In the genomic region with DNA sequence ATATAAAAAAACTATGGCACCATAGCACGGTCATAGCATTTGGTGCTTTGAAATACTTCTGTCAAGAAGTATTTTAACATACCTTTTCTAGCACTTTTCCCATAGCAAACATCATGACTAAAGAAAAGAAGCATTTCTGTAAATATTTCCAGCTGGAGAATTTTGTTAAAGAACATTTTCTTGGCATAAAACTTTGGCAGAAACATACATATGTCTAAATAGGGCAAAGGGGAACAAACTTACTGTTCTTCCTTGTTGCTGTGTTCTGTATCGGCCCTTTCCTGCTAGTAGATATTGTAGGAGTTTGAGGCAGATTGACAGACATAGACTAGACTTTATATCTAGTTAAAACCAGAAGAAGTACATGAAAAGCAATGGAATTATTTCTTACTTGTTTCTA, we compare ENCODE assay signal across 29 cellular contexts.
"Had no signal": no experiment of that assay in that cellular context is flagged by ENCODE, and none has a peak within 500 bp of the region (broad histone marks: within the 10 kb centered on the region; RNA-seq: fewer than 3 reads in every experiment).

No MANE protein-coding gene starts in this region.

- H3K36me3 ChIP-seq: breast epithelium, colonic mucosa, gastrocnemius medialis, left ventricle myocardium inferior, right lobe of liver, thoracic aorta had no signal

- FAIRE-seq: islet of Langerhans, small intestine, urothelium cell line had no signal

- H3K27ac ChIP-seq: breast epithelium, colonic mucosa, dorsolateral prefrontal cortex, gastrocnemius medialis, left ventricle myocardium inferior, right lobe of liver, thoracic aorta had no signal

- H3K4me3 ChIP-seq: breast epithelium, colonic mucosa, dorsolateral prefrontal cortex, gastrocnemius medialis, left ventricle myocardium inferior, lung, mucosa of descending colon, right lobe of liver, thoracic aorta had no signal

- H3K4me1 ChIP-seq: breast epithelium, colonic mucosa, gastrocnemius medialis, left ventricle myocardium inferior, right lobe of liver had no signal

- H3K27me3 ChIP-seq: breast epithelium, colonic mucosa, dorsolateral prefrontal cortex, gastrocnemius medialis, right lobe of liver had no signal

- H3K9me3 ChIP-seq: breast epithelium, colonic mucosa, gastrocnemius medialis, left ventricle myocardium inferior, mucosa of descending colon, right lobe of liver, thoracic aorta had no signal

- DNase-seq: activated CD4-positive, alpha-beta memory T cell treated with anti-CD3 and anti-CD28 coated beads, Interleukin-2, amount 10 ng/mL, durations not matched to agents 7 days and 5 days; activated CD4-positive, alpha-beta T cell treated with anti-CD3 and anti-CD28 coated beads for 1 hour; activated CD4-positive, alpha-beta T cell treated with anti-CD3 and anti-CD28 coated beads, Interleukin-2, amount 10 ng/mL, durations not matched to agents 7 days and 5 days; activated CD8-positive, alpha-beta memory T cell treated with anti-CD3 and anti-CD28 coated beads, Interleukin-2, amount 50 U/mL, for 48 hours; activated gamma-delta T cell; activated naive CD4-positive, alpha-beta T cell treated with anti-CD3 and anti-CD28 coated beads, Interleukin-2, amount 10 ng/mL, durations not matched to agents 7 days and 5 days; activated naive CD8-positive, alpha-beta T cell treated with anti-CD3 and anti-CD28 coated beads, Interleukin-2, amount 10 ng/mL, durations not matched to agents 7 days and 5 days; activated T-cell treated with anti-CD3 and anti-CD28 coated beads, Interleukin-2, amount 50 U/mL, for 24 hours; amygdala; colonic mucosa; dorsolateral prefrontal cortex; effector memory CD4-positive, alpha-beta T cell; gastrocnemius medialis; glutamatergic neuron; left ventricle myocardium inferior; mucosa of descending colon; right lobe of liver; small intestine; stimulated activated CD4-positive, alpha-beta T cell treated with anti-CD3 and anti-CD28 coated beads, Interleukin-4, amount 100 ng/mL, for 24 hours; T-helper 2 cell; trophoblast cell had no signal

- ATAC-seq: gastrocnemius medialis; mucosa of descending colon; natural killer cell treated with Interleukin-12 subunit alpha and Interleukin-12 subunit beta and Interleukin-15 and Interleukin-18, amount 100 ng/mL, for 72 hours; stimulated activated effector memory CD8-positive, alpha-beta T cell treated with anti-CD3 and anti-CD28 coated beads, Interleukin-12 subunit alpha, Interleukin-12 subunit beta, amount 100 ng/mL, for 72 hours; WTC11 had no signal
